ENCODE assay signal across 8 cellular contexts in the genomic region with DNA sequence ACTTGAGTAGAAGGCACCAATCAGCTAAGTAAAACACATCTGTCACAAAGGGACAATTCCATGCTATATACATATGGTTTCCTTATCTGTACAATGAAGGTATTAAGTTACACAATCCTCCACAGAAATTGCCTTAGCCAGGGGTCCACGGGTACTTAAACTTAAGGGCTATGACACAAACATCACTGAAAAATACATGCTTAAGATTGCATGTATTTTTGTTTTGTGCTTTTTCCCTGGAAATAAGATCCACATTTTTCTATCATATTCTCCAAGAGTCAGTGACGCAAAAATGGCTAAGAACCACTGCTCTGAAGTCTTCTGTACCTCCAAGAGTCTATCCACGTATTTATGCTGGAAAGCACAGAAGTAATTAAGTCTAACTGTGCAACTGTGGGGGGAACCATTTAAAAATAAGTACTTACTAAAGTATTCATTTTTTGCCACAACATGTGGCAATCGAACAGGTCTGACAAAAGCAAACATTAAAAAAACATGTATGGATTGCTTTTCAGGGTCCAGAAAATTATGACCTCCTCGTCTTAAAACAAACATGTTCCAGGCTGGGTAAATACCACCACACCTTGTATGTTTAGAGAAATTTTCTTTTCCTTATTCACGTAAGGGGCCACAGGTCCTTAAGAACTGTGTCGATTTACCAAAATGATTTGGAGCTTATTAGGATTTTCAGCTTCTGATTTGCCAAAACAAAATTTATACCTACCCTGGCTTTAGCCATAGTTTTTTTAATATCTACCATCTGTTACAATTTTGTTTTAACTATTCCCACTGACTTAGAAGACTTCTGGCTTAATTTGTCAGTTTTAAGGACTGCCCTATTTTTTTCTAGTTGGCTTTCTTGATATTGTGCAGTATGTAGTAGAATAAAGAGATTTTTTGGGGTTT. TPM values are rescaled to one million over a fixed set of nuclear protein-coding genes. Genes with fewer than 3 reads are reported as not detected.
DNase-seq lines count a peak whose midpoint lies in the region; ATAC-seq, FAIRE-seq and TF ChIP-seq lines count a peak whose summit lies in the region.

No MANE protein-coding gene starts in this region.

- H3K4me1 Mint-ChIP-seq in CD4-positive, alpha-beta memory T cell = peaks cover 48 to 94% (median 63%) of the 10 kb centered on the region in 4 donors
- peaks cover 65% of the 10 kb centered on the region for H3K4me1 Mint-ChIP-seq in osteocyte (ENCODE audit: unreplicated experiment)

- no peaks in the 10 kb centered on the region for H3K9me1 ChIP-seq in endothelial cell of umbilical vein (replicated peaks; ENCODE audit: control insufficient read depth, extremely low read depth, insufficient read depth, low read length)

- intact Hi-C loops in CD4-positive, alpha-beta memory T cell (cut with micrococcal nuclease) = loop anchor here (2.0 to 10.0 kb wide), 6 partner anchors 153 to 1152 kb away; a partner anchor contains a TSS
- intact Hi-C loops in endothelial cell of umbilical vein (cut with micrococcal nuclease) = loop anchor here (1.0 to 5.0 kb wide), 6 partner anchors 102 to 1448 kb away; a partner anchor contains a TSS

- H2AFZ ChIP-seq in OCI-LY3 (ENCODE audit: low read depth, low read length) (no peak overlapping the region), endothelial cell of umbilical vein (ENCODE audit: low read depth, low read length) (no peak overlapping the region)

- H3K36me3 Mint-ChIP-seq in CD4-positive, alpha-beta memory T cell = peaks cover 42 to 76% of the 10 kb centered on the region in 2 donors
- peaks cover 67% of the 10 kb centered on the region for H3K36me3 Mint-ChIP-seq in osteocyte (ENCODE audit: unreplicated experiment)

- TF ChIP-seq CTCF in OCI-LY3 (IDR thresholded peaks at IDR 0.05; ENCODE audit: low read depth, low read length) = no peak
- TF ChIP-seq CTCF in endothelial cell of umbilical vein (IDR thresholded peaks at IDR 0.05; ENCODE audit: extremely low read depth in 1 of 2, insufficient read depth in 1 of 2, low read depth in 1 of 2, low read length in 2 of 2) = no peak
- TF ChIP-seq CTCF in osteocyte (IDR thresholded peaks at IDR 0.05) = no peak

- CTCF ChIA-PET in CD4-positive, alpha-beta memory T cell (lab: Charles Lee; ENCODE audit: partially characterized antibody) = interaction anchor here (1.3 to 2.7 kb wide), 5 partner anchors 14 to 154 kb away, joined by 5 to 12 read pairs (median 7); no protein-coding TSS in a partner anchor
- CTCF ChIA-PET in endothelial cell of umbilical vein (lab: Charles Lee) = interaction anchor here (1.2 to 2.8 kb wide), 2 partner anchors 292 to 615 kb away, joined by 3 to 15 read pairs; no protein-coding TSS in a partner anchor

- H4K20me1 ChIP-seq in OCI-LY3 (ENCODE audit: insufficient read depth, low read length) (peaks cover 65% of the 10 kb centered on the region), endothelial cell of umbilical vein (replicated peaks; ENCODE audit: control insufficient read depth, extremely low read depth, insufficient read depth, low read length) (peaks cover 32% of the 10 kb centered on the region)

- H3K4me2 ChIP-seq in OCI-LY3 (ENCODE audit: low read length) = peak overlapping the region; percentile 82
- peak overlapping the region; percentile 98 for H3K4me2 ChIP-seq in endothelial cell of umbilical vein (ENCODE audit: insufficient read depth, low read length)

- peaks cover 0 to 6% of the 10 kb centered on the region in 2 donors for H3K27me3 Mint-ChIP-seq in CD4-positive, alpha-beta memory T cell
- no peaks in the 10 kb centered on the region for H3K27me3 Mint-ChIP-seq in osteocyte (ENCODE audit: unreplicated experiment)

- H3K9me3 ChIP-seq in CD4-positive, alpha-beta memory T cell (ENCODE audit: control insufficient read depth in 1 of 2, low read length in 2 of 2) = no peaks in the 10 kb centered on the region
- H3K9me3 ChIP-seq in OCI-LY3 (ENCODE audit: insufficient read depth, low read length) (no peaks in the 10 kb centered on the region), endothelial cell of umbilical vein (replicated peaks; ENCODE audit: control insufficient read depth, insufficient read depth, low read length) (no peaks in the 10 kb centered on the region)

- no TSS peak for BruUV-seq in endothelial cell of umbilical vein (replicated peaks; lab: Mats Ljungman, UMichigan)

- H3K4me3 Mint-ChIP-seq in CD4-positive, alpha-beta memory T cell = peak overlapping the region; percentile 94 to 99 (median 96)
- peak overlapping the region; percentile 95 for H3K4me3 Mint-ChIP-seq in osteocyte (ENCODE audit: unreplicated experiment)

- ATAC-seq in GM21529 (IDR thresholded peaks at IDR 0.05; ENCODE audit: unreplicated experiment) = no peak

- peak overlapping the region in 1 of 2 donors; percentile 93 for H3K4me3 ChIP-seq in CD4-positive, alpha-beta memory T cell (ENCODE audit: low read length in 2 of 2)
- H3K4me3 ChIP-seq in OCI-LY3 (ENCODE audit: low read length) (peak overlapping the region; percentile 92), endothelial cell of umbilical vein (replicated peaks in 1 of 3; ENCODE audit: insufficient read depth in 1 of 3, low read depth in 1 of 3, low read length in 3 of 3) (peak overlapping the region; percentile 90 to 98 (median 91))

- peaks cover 80% of the 10 kb centered on the region for H3K4me1 ChIP-seq in CD4-positive, alpha-beta memory T cell (ENCODE audit: insufficient read depth, low read length)
- H3K4me1 ChIP-seq in OCI-LY3 (ENCODE audit: low read length) (peaks cover 67% of the 10 kb centered on the region), endothelial cell of umbilical vein (ENCODE audit: control insufficient read depth, extremely low read depth, insufficient read depth, low read length) (peaks cover 58% of the 10 kb centered on the region)

- peaks cover 55% of the 10 kb centered on the region for H3K36me3 ChIP-seq in CD4-positive, alpha-beta memory T cell (ENCODE audit: insufficient read depth, low read length)
- H3K36me3 ChIP-seq in OCI-LY3 (replicated peaks; ENCODE audit: low read depth, low read length) (peaks cover 69% of the 10 kb centered on the region), endothelial cell of umbilical vein (ENCODE audit: control insufficient read depth in 2 of 2, extremely low read depth in 1 of 2, insufficient read depth in 2 of 2, low read length in 2 of 2) (peaks cover 36 to 61% of the 10 kb centered on the region in 2 experiments)

- peak; percentile 61 for TF ChIP-seq POLR2A in endothelial cell of umbilical vein (IDR thresholded peaks at IDR 0.05; ENCODE audit: low read depth, low read length)

- dilution Hi-C loops in endothelial cell of umbilical vein (cut with MboI; ENCODE audit: extremely low pct_ligation_motif_present, low sequenced_read_pairs) = no loop called here

- H3K9me3 Mint-ChIP-seq in CD4-positive, alpha-beta memory T cell = peaks cover 0 to 7% (median 0%) of the 10 kb centered on the region in 8 donors
- no peaks in the 10 kb centered on the region for H3K9me3 Mint-ChIP-seq in osteocyte (ENCODE audit: unreplicated experiment)

- no peaks in the 10 kb centered on the region for H3K27me3 ChIP-seq in CD4-positive, alpha-beta memory T cell (ENCODE audit: insufficient read depth, low read length)
- H3K27me3 ChIP-seq in OCI-LY3 (ENCODE audit: low read depth, low read length) (no peaks in the 10 kb centered on the region), endothelial cell of umbilical vein (ENCODE audit: control insufficient read depth in 2 of 2, insufficient read depth in 2 of 2, low read length in 2 of 2) (no peaks in the 10 kb centered on the region)

- POLR2A ChIA-PET in CD4-positive, alpha-beta memory T cell (lab: Charles Lee; ENCODE audit: partially characterized antibody) = interaction anchor here (1.4 to 5.7 kb wide), 11 partner anchors 7 to 379 kb away, joined by 4 to 114 read pairs (median 23); a partner anchor contains a TSS
- POLR2A ChIA-PET in endothelial cell of umbilical vein (lab: Charles Lee) = no interaction called here

- H3K27ac Mint-ChIP-seq in CD4-positive, alpha-beta memory T cell = peak overlapping the region; percentile 68 to 99 (median 98)
- peak overlapping the region; percentile 95 for H3K27ac Mint-ChIP-seq in osteocyte (ENCODE audit: unreplicated experiment)

- H3K9ac ChIP-seq in OCI-LY3 (ENCODE audit: low read length) (0 out of 2 replicates have a peak overlapping the region, but pooled peaks have one; percentile 97), endothelial cell of umbilical vein (replicated peaks; ENCODE audit: extremely low read depth, insufficient read depth, low read length) (peak overlapping the region; percentile 97)

- H3K27ac ChIP-seq in CD4-positive, alpha-beta memory T cell (ENCODE audit: low read depth, low read length) = peak overlapping the region; percentile 88
- H3K27ac ChIP-seq in OCI-LY3 (ENCODE audit: low read length) = no peak overlapping the region
- peak overlapping the region; percentile 83 for H3K27ac ChIP-seq in endothelial cell of umbilical vein (ENCODE audit: insufficient read depth, low read depth, low read length)

- DNase-seq in CD4-positive, alpha-beta memory T cell = no peak
- DNase-seq in endothelial cell of umbilical vein (ENCODE audit: low read depth, low spot score) (no peak), osteocyte (ENCODE audit: extremely low spot score, unreplicated experiment) (no peak), cortex of kidney (lab: John Stamatoyannopoulos, UW) (no peak), NCI-H146 treated with DMSO at 0.1 percent for 48 hours (lab: John Stamatoyannopoulos, UW; ENCODE audit: unreplicated experiment) (no peak)
- no peak for DNase-seq in stimulated activated CD4-positive, alpha-beta T cell treated with anti-CD3 and anti-CD28 coated beads, Interleukin-4, amount 100 ng/mL, for 24 hours

- no peak for FAIRE-seq in endothelial cell of umbilical vein (lab: Jason Lieb, UNC)

- H3K79me2 ChIP-seq in OCI-LY3 (ENCODE audit: low read length) (peaks cover 72% of the 10 kb centered on the region), endothelial cell of umbilical vein (ENCODE audit: control insufficient read depth, insufficient read depth, low read length) (peaks cover 79% of the 10 kb centered on the region)

TF ChIP-seq in endothelial cell of umbilical vein, 7 proteins besides CTCF, POLR2A, EP300 and RAD21 (continues in another document):
- TF ChIP-seq EZH2 (IDR thresholded peaks at IDR 0.05; ENCODE audit: borderline replicate concordance, low read depth, low read length, severe bottlenecking) (no peak), MYC (IDR thresholded peaks at IDR 0.05; ENCODE audit: low read depth, low read length) (no peak), JUN (IDR thresholded peaks at IDR 0.05; ENCODE audit: borderline replicate concordance, insufficient read depth, insufficient read length, low read depth) (no peak)

RNA-seq across cellular contexts. Expression of a gene that starts 2.8 kb away (rescaled TPM):
- 100 to 1,000 TPM; 200 to 208 TPM for total RNA-seq in CD4-positive, alpha-beta memory T cell
- 10 to 100 TPM; 46.8 to 73.6 TPM for polyA plus RNA-seq in CD4-positive, alpha-beta memory T cell
- 427 and 459 TPM in 2 replicates for total RNA-seq in endothelial cell of umbilical vein
- polyA plus RNA-seq in endothelial cell of umbilical vein = 263 and 267 TPM in 2 replicates
- polyA plus RNA-seq in endothelial cell of umbilical vein (2011; cell fraction: cytosol; rRNA removed) = 96.2 and 111 TPM in 2 replicates
- 800 and 825 TPM in 2 replicates for polyA plus RNA-seq in endothelial cell of umbilical vein (2011; cell fraction: nucleus; rRNA removed)
- polyA plus RNA-seq in endothelial cell of umbilical vein (2012) = 442 and 473 TPM in 2 replicates
- polyA minus RNA-seq in endothelial cell of umbilical vein = 496 and 527 TPM in 2 replicates
- 275 TPM for polyA minus RNA-seq in endothelial cell of umbilical vein (2011; cell fraction: cytosol; rRNA and poly(A)+ RNA removed)
- 1,147 and 1,325 TPM in 2 replicates for polyA minus RNA-seq in endothelial cell of umbilical vein (2011; cell fraction: nucleus; rRNA and poly(A)+ RNA removed)
- total RNA-seq in osteocyte = 754 and 795 TPM in 2 replicates
